9 cellular contexts compared by ENCODE assay signal in genomic region chr6:150072201-150072600, GRCh38. TPM values are rescaled to one million over a fixed set of nuclear protein-coding genes. Genes with fewer than 3 reads are reported as not detected.
DNase-seq lines count a peak whose midpoint lies in the region; ATAC-seq, FAIRE-seq and TF ChIP-seq lines count a peak whose summit lies in the region.
"Had no signal": no experiment of that assay in that cellular context is flagged by ENCODE, and none has a peak within 500 bp of the region (broad histone marks: within the 10 kb centered on the region; RNA-seq: fewer than 3 reads in every experiment).

No MANE protein-coding gene starts in this region.

- H3K4me3 Mint-ChIP-seq in osteocyte (ENCODE audit: unreplicated experiment): no peak overlapping the region
- no peak overlapping the region for H3K4me3 Mint-ChIP-seq in natural killer cell

- H3K27me3 Mint-ChIP-seq in osteocyte (ENCODE audit: unreplicated experiment): peaks cover 9% of the 10 kb centered on the region
- H3K27me3 Mint-ChIP-seq in natural killer cell (ENCODE audit: low read depth in 2 of 2): peaks cover 12 to 13% of the 10 kb centered on the region in 2 donors

- SMC1A ChIA-PET in GM12878 (lab: Charles Lee; ENCODE audit: uncharacterized antibody, unreplicated experiment): no interaction called here

- H3K27ac Mint-ChIP-seq in osteocyte (ENCODE audit: unreplicated experiment): no peak overlapping the region
- no peak overlapping the region for H3K27ac Mint-ChIP-seq in natural killer cell

- H3K4me1 ChIP-seq in PC-9 (replicated peaks; ENCODE audit: insufficient read depth) (peaks cover 24% of the 10 kb centered on the region), GM12878 (ENCODE audit: control insufficient read depth, insufficient read depth, low read length) (no peaks in the 10 kb centered on the region), skeletal muscle satellite cell (ENCODE audit: control insufficient read depth, insufficient read depth, low read length) (peaks cover 15% of the 10 kb centered on the region)

- H4K20me1 ChIP-seq in PC-9 (ENCODE audit: insufficient read depth): no peaks in the 10 kb centered on the region
- H4K20me1 ChIP-seq in GM12878 (ENCODE audit: control insufficient read depth, insufficient read depth): no peaks in the 10 kb centered on the region

- H3K27ac ChIP-seq in PC-9: peak overlapping the region; percentile 33; the same call in 1 of the 2 replicates
- H3K27ac ChIP-seq in GM12878 (ENCODE audit: control insufficient read depth, insufficient read depth): no peak overlapping the region

- peak overlapping the region; percentile 24 for H3K4me2 ChIP-seq in PC-9
- no peak overlapping the region for H3K4me2 ChIP-seq in GM12878 (ENCODE audit: control insufficient read depth, insufficient read depth)
- peak overlapping the region; percentile 41 for H3K4me2 ChIP-seq in skeletal muscle satellite cell (ENCODE audit: low read length)

- in situ Hi-C loops in GM12878 (cut with MboI): loop anchor here (5.0 to 10.0 kb wide), 2 partner anchors 323 to 740 kb away; no protein-coding TSS in a partner anchor

- RAD21 ChIA-PET in GM12878 (lab: Charles Lee; ENCODE audit: unreplicated experiment): no interaction called here

- TF ChIP-seq RAD21 in GM12878 (IDR thresholded peaks at IDR 0.05; ENCODE audit: insufficient read depth, low read depth, low read length): no peak

- no peaks in the 10 kb centered on the region for H3K9me3 Mint-ChIP-seq in osteocyte (ENCODE audit: unreplicated experiment)
- H3K9me3 Mint-ChIP-seq in natural killer cell: no peaks in the 10 kb centered on the region

- no peak for FAIRE-seq in GM12878 (lab: Jason Lieb, UNC)

- peak; percentile 16 for DNase-seq in NCI-H345 (lab: John Stamatoyannopoulos, UW)
- no peak for DNase-seq in NCI-H345 treated with DMSO at 0.1 percent for 48 hours (lab: John Stamatoyannopoulos, UW; ENCODE audit: unreplicated experiment)
- DNase-seq in PC-9: peak; percentile 83 to 85
- DNase-seq in GM12878 (ENCODE audit: low read depth, low spot score): no peak
- no peak for DNase-seq in osteocyte (ENCODE audit: extremely low spot score, unreplicated experiment)
- DNase-seq in natural killer cell: no peak

- H3K27me3 ChIP-seq in PC-9 (ENCODE audit: insufficient read depth, low read depth) (no peaks in the 10 kb centered on the region), GM12878 (replicated peaks in 1 of 2; ENCODE audit: control insufficient read depth in 2 of 2, insufficient read depth in 2 of 2, low read length in 1 of 2) (peaks cover 0 to 2% of the 10 kb centered on the region in 2 experiments; a peak in 1 of 4 replicates), skeletal muscle satellite cell (ENCODE audit: control insufficient read depth, insufficient read depth, low read length) (peaks cover 25% of the 10 kb centered on the region)

- H3K36me3 ChIP-seq in PC-9 (ENCODE audit: low read depth) (no peaks in the 10 kb centered on the region), GM12878 (ENCODE audit: control insufficient read depth in 2 of 2, insufficient read depth in 2 of 2, low read length in 1 of 2) (no peaks in the 10 kb centered on the region), skeletal muscle satellite cell (ENCODE audit: insufficient read depth, low read length) (no peaks in the 10 kb centered on the region)

- no peaks in the 10 kb centered on the region for H3K9me2 ChIP-seq in PC-9 (ENCODE audit: insufficient read depth)

- no peaks in the 10 kb centered on the region for H3K9me3 ChIP-seq in PC-9 (ENCODE audit: insufficient read depth, low read depth)
- no peaks in the 10 kb centered on the region for H3K9me3 ChIP-seq in GM12878 (replicated peaks; ENCODE audit: control insufficient read depth, insufficient read depth, low read length)
- no peaks in the 10 kb centered on the region for H3K9me3 ChIP-seq in skeletal muscle satellite cell (replicated peaks; ENCODE audit: low read length)

- ATAC-seq in GM12878: 0 out of 3 replicates have a peak, but pooled peaks have one; percentile 10
- ATAC-seq in HG03460 (IDR thresholded peaks at IDR 0.05; ENCODE audit: unreplicated experiment): no peak
- ATAC-seq in natural killer cell: no peak

- H3K9ac ChIP-seq in GM12878 (ENCODE audit: control insufficient read depth, insufficient read depth, low read length): no peak overlapping the region
- H3K9ac ChIP-seq in skeletal muscle satellite cell (ENCODE audit: low read depth, low read length): no peak overlapping the region

- TF ChIP-seq CTCF in PC-9 (conservative IDR thresholded peaks at IDR 0.05): no peak
- TF ChIP-seq CTCF in GM12878 (IDR thresholded peaks at IDR 0.05 in 2 of 3, conservative IDR thresholded peaks at IDR 0.05 in 1 of 3; ENCODE audit: control insufficient read depth in 2 of 3, extremely low read depth in 1 of 3, insufficient read depth in 1 of 3, low read depth in 3 of 3, low read length in 3 of 3): no peak
- no peak for TF ChIP-seq CTCF in osteocyte (IDR thresholded peaks at IDR 0.05)
- TF ChIP-seq CTCF in natural killer cell (IDR thresholded peaks at IDR 0.05): no peak

- CTCF ChIA-PET in PC-9 (lab: Charles Lee): interaction anchor here (0.7 kb wide), 1 partner anchor 688 kb away, joined by 4 read pairs; no protein-coding TSS in a partner anchor
- CTCF ChIA-PET in GM12878 (lab: Yijun Ruan, JAX): interaction anchor here (1.2 to 1.6 kb wide), 3 partner anchors 263 to 323 kb away, joined by 4 to 8 read pairs (median 4); no protein-coding TSS in a partner anchor

- H3K4me3 ChIP-seq in PC-9 (no peak overlapping the region), GM12878 (no peak overlapping the region), skeletal muscle satellite cell (ENCODE audit: low read length) (no peak overlapping the region)

- BruUV-seq in PC-9 (replicated peaks; lab: Mats Ljungman, UMichigan) (no TSS peak), GM12878 (replicated peaks; lab: Mats Ljungman, UMichigan) (no TSS peak)

- POLR2A ChIA-PET in PC-9 (lab: Charles Lee; ENCODE audit: unreplicated experiment): no interaction called here
- POLR2A ChIA-PET in GM12878 (lab: Charles Lee): no interaction called here

- H3F3A ChIP-seq in PC-9 (ENCODE audit: insufficient read depth, low read depth): peaks cover 25% of the 10 kb centered on the region; the same call in 1 of the 2 replicates

- H2AFZ ChIP-seq in PC-9: no peak overlapping the region
- no peak overlapping the region for H2AFZ ChIP-seq in GM12878 (ENCODE audit: control insufficient read depth, low read depth, low read length)

- intact Hi-C loops in PC-9 (cut with micrococcal nuclease; ENCODE audit: unreplicated experiment): loop anchor here (1.0 to 5.0 kb wide), 3 partner anchors 138 to 325 kb away; no protein-coding TSS in a partner anchor
- intact Hi-C loops in GM12878 (cut with micrococcal nuclease; ENCODE audit: unreplicated experiment): no loop called here
- intact Hi-C loops in natural killer cell (cut with micrococcal nuclease): no loop called here

- H3K79me2 ChIP-seq in PC-9 (ENCODE audit: low read depth) (no peaks in the 10 kb centered on the region), GM12878 (ENCODE audit: control insufficient read depth, insufficient read depth, low read length) (no peaks in the 10 kb centered on the region)

- WGBS in GM12878 (ENCODE audit: insufficient coverage, insufficient replicate concordance, low lambda C conversion rate, missing lambda C conversion rate): 25% methylated on average over 8 of the region's 8 CpGs

- H3K36me3 Mint-ChIP-seq in osteocyte (ENCODE audit: unreplicated experiment): no peaks in the 10 kb centered on the region
- no peaks in the 10 kb centered on the region for H3K36me3 Mint-ChIP-seq in natural killer cell

- no peak for TF ChIP-seq EP300 in GM12878 (IDR thresholded peaks at IDR 0.05; ENCODE audit: borderline replicate concordance in 1 of 2, control insufficient read depth in 1 of 2, low read depth in 2 of 2, low read length in 2 of 2)

- no peak for TF ChIP-seq POLR2A in GM12878 (IDR thresholded peaks at IDR 0.05; ENCODE audit: low read depth, low read length)

- peaks cover 7% of the 10 kb centered on the region for H3K4me1 Mint-ChIP-seq in osteocyte (ENCODE audit: unreplicated experiment)
- H3K4me1 Mint-ChIP-seq in natural killer cell: peaks cover 24 to 34% of the 10 kb centered on the region in 2 donors

RNA-seq across cellular contexts. Expression of gene ULBP3, which starts 3.3 kb away (rescaled TPM):
- total RNA-seq in PC-9 (2021): 3.8 and 4.2 TPM in 2 replicates
- not detected in 2 replicates for total RNA-seq in GM12878 (2013; cell fraction: nucleolus; rRNA removed)
- total RNA-seq in GM12878 (2014; rRNA removed): 0.22 TPM in 1 of 2 replicates, not detected in the other
- total RNA-seq in GM12878 (2014; rRNA removed; fragmentation: Illumina TruSeq; extraction: Trizol): not detected in 2 replicates
- total RNA-seq in GM12878 (2021): not detected in 2 replicates
- polyA plus RNA-seq in GM12878 (2011; ENCODE audit: low read depth): not detected
- 0.16 and 0.17 TPM in 2 replicates for polyA plus RNA-seq in GM12878 (2011; rRNA removed)
- 0.23 and 0.24 TPM in 2 replicates for polyA plus RNA-seq in GM12878 (2011; cell fraction: cytosol; rRNA removed)
- polyA plus RNA-seq in GM12878 (2011; cell fraction: nucleus; rRNA removed): not detected in 2 replicates
- 0.24 and 0.28 TPM in 2 replicates for polyA plus RNA-seq in GM12878 (2012)
- polyA plus RNA-seq in GM12878 (2014; fragmentation: Illumina TruSeq; extraction: Trizol): not detected in 2 replicates
- not detected for polyA plus RNA-seq in GM12878 (2014; fragmentation: Nextera tagmentation; extraction: Ambion mirVana)
- 0.08 TPM in 1 of 2 replicates, not detected in the other for polyA plus RNA-seq in GM12878 (2014; rRNA removed)
- polyA plus RNA-seq in GM12878 (2016; fragmentation: Nextera tagmentation; extraction: Ambion mirVana): not detected
- polyA minus RNA-seq in GM12878 (2011; rRNA and poly(A)+ RNA removed): 0.21 and 0.73 TPM in 2 replicates
- polyA minus RNA-seq in GM12878 (2011; cell fraction: cytosol; rRNA and poly(A)+ RNA removed): not detected in 2 replicates
- polyA minus RNA-seq in GM12878 (2011; cell fraction: nucleus; rRNA and poly(A)+ RNA removed): not detected in 2 replicates
- 21.2 and 27.1 TPM in 2 replicates for total RNA-seq in skeletal muscle satellite cell (2012; rRNA removed)
- 3.0 and 3.3 TPM in 2 replicates for total RNA-seq in osteocyte
- total RNA-seq in natural killer cell: 1 to 10 TPM in 1 of 3 donors, under 1 TPM in 2; 0.64 to 1.5 (median 0.75) TPM

RNA-seq across cellular contexts. Expression of gene RAET1L, which starts 46.9 kb away (rescaled TPM):
- total RNA-seq in PC-9 (2021): 1.2 and 2.8 TPM in 2 replicates
- total RNA-seq in GM12878 (2013; cell fraction: nucleolus; rRNA removed): not detected in 2 replicates
- not detected in 2 replicates for total RNA-seq in GM12878 (2014; rRNA removed)
- total RNA-seq in GM12878 (2014; rRNA removed; fragmentation: Illumina TruSeq; extraction: Trizol): not detected in 2 replicates
- not detected in 2 replicates for total RNA-seq in GM12878 (2021)
- polyA plus RNA-seq in GM12878 (2011; ENCODE audit: low read depth): not detected
- polyA plus RNA-seq in GM12878 (2011; rRNA removed): not detected in 2 replicates
- not detected in 2 replicates for polyA plus RNA-seq in GM12878 (2011; cell fraction: cytosol; rRNA removed)
- not detected in 2 replicates for polyA plus RNA-seq in GM12878 (2011; cell fraction: nucleus; rRNA removed)
- not detected in 2 replicates for polyA plus RNA-seq in GM12878 (2012)
- not detected in 2 replicates for polyA plus RNA-seq in GM12878 (2014; fragmentation: Illumina TruSeq; extraction: Trizol)
- not detected for polyA plus RNA-seq in GM12878 (2014; fragmentation: Nextera tagmentation; extraction: Ambion mirVana)
- polyA plus RNA-seq in GM12878 (2014; rRNA removed): not detected in 2 replicates
- not detected for polyA plus RNA-seq in GM12878 (2016; fragmentation: Nextera tagmentation; extraction: Ambion mirVana)
- polyA minus RNA-seq in GM12878 (2011; rRNA and poly(A)+ RNA removed): not detected in 2 replicates
- not detected in 2 replicates for polyA minus RNA-seq in GM12878 (2011; cell fraction: cytosol; rRNA and poly(A)+ RNA removed)
- polyA minus RNA-seq in GM12878 (2011; cell fraction: nucleus; rRNA and poly(A)+ RNA removed): not detected in 2 replicates
- total RNA-seq in skeletal muscle satellite cell (2012; rRNA removed): not detected in 2 replicates
- total RNA-seq in osteocyte: not detected in 2 replicates
- not detected for total RNA-seq in natural killer cell
- polyA plus RNA-seq: AG04450 had no signal

Comparison
In these comparisons a context has a peak if more than half of its experiments do, and no peak if none do; other contexts are left out.
1. DNase-seq: peak in NCI-H345 (single experiment) and PC-9 (2 of 2); none in NCI-H345 treated with DMSO at 0.1 percent for 48 hours (single experiment), GM12878 (single experiment), osteocyte (single experiment) and natural killer cell (single experiment).